ENCODE assay signal across 8 cellular contexts in the genomic region with DNA sequence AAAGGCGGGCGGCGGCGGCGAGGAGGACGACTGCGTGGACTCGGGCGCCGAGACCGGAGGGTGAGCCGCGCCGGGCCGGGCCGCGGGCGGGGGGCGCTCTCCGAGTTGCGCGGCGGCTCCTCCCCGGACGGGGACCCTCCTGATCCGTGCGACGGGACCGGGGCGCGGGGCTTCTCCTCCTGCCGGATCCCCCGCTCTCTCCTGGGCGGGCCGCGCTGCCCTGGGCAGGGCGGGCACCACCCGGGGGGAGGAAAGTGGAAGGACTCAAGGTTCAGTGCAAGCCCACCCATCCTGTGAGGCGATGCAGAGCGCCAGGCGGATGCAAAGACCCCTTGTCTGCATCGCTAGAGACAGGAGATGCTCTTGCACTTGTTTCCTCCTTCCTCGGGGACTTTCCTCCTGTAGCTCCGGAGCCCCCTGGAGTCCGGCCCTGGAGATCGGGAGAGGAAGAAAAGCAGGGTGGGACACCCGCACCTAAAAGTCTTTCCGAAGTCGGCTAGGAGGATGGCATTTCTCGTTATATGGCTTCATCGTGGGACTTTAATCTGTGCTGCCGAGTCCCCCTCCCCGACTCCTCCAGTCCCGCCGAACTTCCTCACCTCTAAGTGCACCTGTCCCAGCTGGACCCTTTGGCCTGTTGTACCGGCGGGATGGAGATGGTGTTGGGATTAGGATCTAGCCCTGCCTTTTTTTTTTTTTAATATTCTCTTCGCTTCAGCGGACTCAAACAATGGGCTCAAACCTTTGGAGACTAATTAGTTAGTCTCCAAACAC. TPM values are rescaled to one million over a fixed set of nuclear protein-coding genes. Genes with fewer than 3 reads are reported as not detected.
DNase-seq lines count a peak whose midpoint lies in the region; ATAC-seq and TF ChIP-seq lines count a peak whose summit lies in the region.

No MANE protein-coding gene starts in this region.

- peaks cover 63% of the 10 kb centered on the region for H3K27me3 Mint-ChIP-seq in activated T-cell treated with anti-CD3 and anti-CD28 coated beads, Interleukin-2, amount 50 U/mL, for 72 hours (ENCODE audit: low read depth)

- H3K27ac Mint-ChIP-seq in activated T-cell treated with anti-CD3 and anti-CD28 coated beads, Interleukin-2, amount 50 U/mL, for 72 hours = no peak overlapping the region

- no peaks in the 10 kb centered on the region for H3K9me3 Mint-ChIP-seq in activated T-cell treated with anti-CD3 and anti-CD28 coated beads, Interleukin-2, amount 50 U/mL, for 72 hours

- DNase-seq in NCI-H1417 (lab: John Stamatoyannopoulos, UW) = peak in 2 of 3 experiments; percentile 71 to 72
- no peak for DNase-seq in NCI-H1417 treated with DMSO at 0.1 percent for 48 hours (lab: John Stamatoyannopoulos, UW)
- no peak for DNase-seq in HL-60 (ENCODE audit: low read depth in 1 of 2, low spot score in 1 of 2)
- DNase-seq in activated T-cell treated with anti-CD3 and anti-CD28 coated beads, Interleukin-2, amount 50 U/mL, for 72 hours = peak in 1 of 2 donors; percentile 13
- DNase-seq in left ventricle myocardium superior = no peak
- DNase-seq in gastrocnemius medialis = no peak
- DNase-seq in foreskin melanocyte = no peak
- DNase-seq in A172 (ENCODE audit: low spot score) = no peak

- no peaks in the 10 kb centered on the region for H3K36me3 ChIP-seq in gastrocnemius medialis

- in situ Hi-C loops in gastrocnemius medialis (cut with MboI; ENCODE audit: low sequenced_read_pairs in 4 of 4) = no loop called here

- no peaks in the 10 kb centered on the region for H3K4me1 Mint-ChIP-seq in activated T-cell treated with anti-CD3 and anti-CD28 coated beads, Interleukin-2, amount 50 U/mL, for 72 hours (ENCODE audit: low read depth)

- H3K9me3 ChIP-seq in gastrocnemius medialis = no peaks in the 10 kb centered on the region

- no peak for TF ChIP-seq POLR2A in gastrocnemius medialis (IDR thresholded peaks at IDR 0.05)

- H3K4me1 ChIP-seq in gastrocnemius medialis = peaks cover 0 to 4% of the 10 kb centered on the region in 2 donors

- peak overlapping the region; percentile 57 for H3K4me3 ChIP-seq in HL-60 (replicated peaks; ENCODE audit: insufficient read depth, low read length)
- H3K4me3 ChIP-seq in gastrocnemius medialis = peak overlapping the region; percentile 55 to 79 (median 66)

- peak overlapping the region; percentile 64 for H3K4me3 Mint-ChIP-seq in activated T-cell treated with anti-CD3 and anti-CD28 coated beads, Interleukin-2, amount 50 U/mL, for 72 hours

- H3K27ac ChIP-seq in HL-60 (replicated peaks) (no peak overlapping the region), gastrocnemius medialis (peak overlapping the region in 3 of 4 donors; percentile 4 to 45 (median 31))

- H3K36me3 Mint-ChIP-seq in activated T-cell treated with anti-CD3 and anti-CD28 coated beads, Interleukin-2, amount 50 U/mL, for 72 hours (ENCODE audit: insufficient read depth in 2 of 2) = no peaks in the 10 kb centered on the region

- peak; percentile 41 to 44 for ATAC-seq in activated T-cell treated with anti-CD3 and anti-CD28 coated beads, Interleukin-2, amount 50 U/mL, for 72 hours (replicated peaks in 1 of 2)
- ATAC-seq in left ventricle myocardium superior (peak; percentile 48), gastrocnemius medialis (peak; percentile 46 to 48)

- H3K27me3 ChIP-seq in HL-60 (ENCODE audit: insufficient read depth, poor library complexity, severe bottlenecking) (peaks cover 31% of the 10 kb centered on the region), gastrocnemius medialis (no peaks in the 10 kb centered on the region)

- intact Hi-C loops in left ventricle myocardium superior (cut with micrococcal nuclease) (loop anchor here (10.0 kb wide), 1 partner anchor 62 kb away; no protein-coding TSS in a partner anchor), gastrocnemius medialis (cut with DNase I; ENCODE audit: low total_unique reads) (loop anchor here (1.0 to 10.0 kb wide), 4 partner anchors 45 to 582 kb away; partner anchors contain the start of genes DHRS12 and INTS6)

- TF ChIP-seq CTCF in HL-60 (IDR thresholded peaks at IDR 0.05; ENCODE audit: insufficient read depth, low read length) (no peak), gastrocnemius medialis (IDR thresholded peaks at IDR 0.05 in 4 of 5, conservative IDR thresholded peaks at IDR 0.05 in 1 of 5) (no peak)

RNA-seq across cellular contexts. Expression of gene FAM124A, which starts 0.5 kb away (rescaled TPM):
- under 1 TPM; 0.19 to 0.35 TPM for total RNA-seq in activated T-cell treated with anti-CD3 and anti-CD28 coated beads, Interleukin-2, amount 50 U/mL, for 72 hours
- total RNA-seq in left ventricle myocardium superior (14.9 TPM), gastrocnemius medialis (1 to 10 TPM in 1 of 4 donors, under 1 TPM in 3; 0.66 to 2.0 (median 0.81) TPM)
- total RNA-seq in A172 (2014; rRNA removed; shearing (Covaris generic)) = 2.8 and 4.0 TPM in 2 replicates

Comparison
In these comparisons a context has a peak if more than half of its experiments do, and no peak if none do; other contexts are left out.
1. DNase-seq: peak in NCI-H1417 (2 of 3); none in NCI-H1417 treated with DMSO at 0.1 percent for 48 hours (single experiment), HL-60 (0 of 2), left ventricle myocardium superior (single experiment), gastrocnemius medialis (0 of 2), foreskin melanocyte (single experiment) and A172 (single experiment).
2. Peak in every context shown above with its lines, with median percentiles within 50 percentile points of each other: ATAC-seq.